Comparison of ENCODE assay signal across 9 cellular contexts in the genomic region with DNA sequence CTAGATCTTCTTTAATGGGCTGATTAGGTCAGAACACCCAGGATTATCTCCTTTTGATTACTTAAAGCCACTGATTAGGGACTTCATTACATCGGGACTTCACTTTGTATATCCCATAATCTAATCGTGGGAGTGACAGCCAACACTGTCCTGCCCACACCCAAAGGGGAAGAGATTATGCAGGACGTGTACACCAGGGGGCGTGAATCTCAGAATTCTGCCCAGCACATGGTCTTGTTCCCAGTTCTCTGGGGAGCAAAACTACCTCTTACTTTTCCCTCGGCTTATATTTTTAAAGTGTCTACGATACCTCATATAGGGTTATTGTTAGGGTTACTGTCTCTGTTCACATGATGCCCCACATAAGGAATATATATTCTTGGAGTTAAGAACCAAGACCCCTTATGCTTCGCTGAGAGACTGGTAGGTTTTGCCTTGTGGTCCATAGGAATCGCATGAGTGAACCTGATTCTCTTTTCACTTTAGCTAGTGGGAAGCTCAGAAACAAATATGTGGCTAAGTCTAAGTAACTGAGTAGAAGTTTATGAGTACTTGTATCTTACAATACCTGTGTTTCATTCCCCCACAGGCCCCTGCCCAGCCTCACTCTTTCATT.
DNase-seq lines count a peak whose midpoint lies in the region; ATAC-seq and TF ChIP-seq lines count a peak whose summit lies in the region.
"Had no signal": no experiment of that assay in that cellular context is flagged by ENCODE, and none has a peak within 500 bp of the region (broad histone marks: within the 10 kb centered on the region; RNA-seq: fewer than 3 reads in every experiment).

No MANE protein-coding gene starts in this region.

- no peaks in the 10 kb centered on the region for H3K9me2 ChIP-seq in OCI-LY7 (ENCODE audit: insufficient read depth, low read length)

- intact Hi-C loops in OCI-LY7 (cut with micrococcal nuclease; ENCODE audit: unreplicated experiment) (loop anchor here (5.0 kb wide), 2 partner anchors 288 to 297 kb away; no protein-coding TSS in a partner anchor), natural killer cell (cut with micrococcal nuclease) (no loop called here)

- H3K27ac Mint-ChIP-seq in natural killer cell = no peak overlapping the region
- H3K27ac Mint-ChIP-seq: naive B cell had no signal

- no peaks in the 10 kb centered on the region for H3K9me3 Mint-ChIP-seq in natural killer cell

- H3K4me1 ChIP-seq in OCI-LY7 (ENCODE audit: insufficient read depth, low read length, poor library complexity, severe bottlenecking) = no peaks in the 10 kb centered on the region

- ATAC-seq in HG02852 (IDR thresholded peaks at IDR 0.05; ENCODE audit: unreplicated experiment) (peak; percentile 38), natural killer cell (peak in 2 of 3 donors; percentile 39 to 41), HG02763 (IDR thresholded peaks at IDR 0.05; ENCODE audit: unreplicated experiment) (no peak)

- CTCF ChIA-PET in OCI-LY7 (lab: Charles Lee; ENCODE audit: unreplicated experiment) = no interaction called here

- no peaks in the 10 kb centered on the region for H3K36me3 ChIP-seq in OCI-LY7 (ENCODE audit: insufficient read depth, low read length)

- POLR2A ChIA-PET in OCI-LY7 (lab: Charles Lee) = no interaction called here

- H3K9me3 ChIP-seq in OCI-LY7 (ENCODE audit: low read length) = no peaks in the 10 kb centered on the region

- H2AFZ ChIP-seq in OCI-LY7 (ENCODE audit: low read length) = no peak overlapping the region

- H3K4me3 ChIP-seq in OCI-LY7 (ENCODE audit: low read depth, low read length, poor library complexity, severe bottlenecking) = no peak overlapping the region
- H3K4me3 ChIP-seq in astrocyte of the spinal cord (ENCODE audit: low read depth, low read length) = no peak overlapping the region

- DNase-seq in NCI-H2171 treated with DMSO at 0.1 percent for 48 hours (lab: John Stamatoyannopoulos, UW) (peak; percentile 12), NCI-H2171 (lab: John Stamatoyannopoulos, UW) (no peak), OCI-LY7 (ENCODE audit: low spot score) (peak; percentile 39), astrocyte of the spinal cord (ENCODE audit: low read depth, low spot score) (no peak), natural killer cell (no peak), 8988T (no peak)
- DNase-seq: naive B cell had no signal

- TF ChIP-seq CTCF in OCI-LY7 (conservative IDR thresholded peaks at IDR 0.05; ENCODE audit: low read length) (peak; percentile 79), astrocyte of the spinal cord (IDR thresholded peaks at IDR 0.05; ENCODE audit: low read depth, low read length) (peak; percentile 27), natural killer cell (IDR thresholded peaks at IDR 0.05) (peak; percentile 50)

- no peak overlapping the region for H3K4me3 Mint-ChIP-seq in natural killer cell
- H3K4me3 Mint-ChIP-seq: naive B cell had no signal

- H3K79me2 ChIP-seq in OCI-LY7 (ENCODE audit: insufficient read depth, low read depth, low read length) = no peaks in the 10 kb centered on the region

- H4K20me1 ChIP-seq in OCI-LY7 (ENCODE audit: insufficient read depth, low read length) = no peaks in the 10 kb centered on the region

- in situ Hi-C loops in astrocyte of the spinal cord (cut with HindIII; ENCODE audit: low sequenced_read_pairs) = no loop called here

- no peak overlapping the region for H3K4me2 ChIP-seq in OCI-LY7 (ENCODE audit: low read length)

- peaks cover 17 to 52% of the 10 kb centered on the region in 2 donors for H3K27me3 Mint-ChIP-seq in natural killer cell (ENCODE audit: low read depth in 2 of 2)

- H3K4me1 Mint-ChIP-seq in natural killer cell = peaks cover 15 to 19% of the 10 kb centered on the region in 2 donors

- no TSS peak for BruUV-seq in OCI-LY7 (replicated peaks; lab: Mats Ljungman, UMichigan)

- H3K27ac ChIP-seq in OCI-LY7 (ENCODE audit: low read depth, low read length, poor library complexity, severe bottlenecking) = no peak overlapping the region

- H3K36me3 Mint-ChIP-seq in natural killer cell = no peaks in the 10 kb centered on the region
- H3K36me3 Mint-ChIP-seq: naive B cell had no signal

Comparison
In these comparisons a context has a peak if more than half of its experiments do, and no peak if none do; other contexts are left out.
1. DNase-seq: peak in NCI-H2171 treated with DMSO at 0.1 percent for 48 hours (single experiment) and OCI-LY7 (single experiment); none in NCI-H2171 (single experiment), astrocyte of the spinal cord (single experiment), natural killer cell (single experiment) and 8988T (single experiment).
2. CTCF ChIP-seq: peak in every context shown above with its lines; median percentile 79 in OCI-LY7; 50 in natural killer cell; 27 in astrocyte of the spinal cord.